11 cellular contexts compared by ENCODE assay signal in genomic region chr3:196499061-196499460, GRCh38. TPM values are rescaled to one million over a fixed set of nuclear protein-coding genes. Genes with fewer than 3 reads are reported as not detected.
DNase-seq lines count a peak whose midpoint lies in the region; ATAC-seq and TF ChIP-seq lines count a peak whose summit lies in the region.
"Had no signal": no experiment of that assay in that cellular context is flagged by ENCODE, and none has a peak within 500 bp of the region (broad histone marks: within the 10 kb centered on the region; RNA-seq: fewer than 3 reads in every experiment).

No MANE protein-coding gene starts in this region.

- H3K4me3 ChIP-seq in DND-41 (ENCODE audit: low read depth in 1 of 2, low read length in 2 of 2) = peak overlapping the region in 1 of 2 experiments; percentile 82; a peak in 2 of 4 replicates
- H3K4me3 ChIP-seq in Karpas-422 (ENCODE audit: low read length) = peak overlapping the region; percentile 84; the same call in 1 of the 2 replicates
- no peak overlapping the region for H3K4me3 ChIP-seq in upper lobe of left lung

- ATAC-seq in DND-41 (ENCODE audit: insufficient read depth, low read depth) (no peak), HG02840 (IDR thresholded peaks at IDR 0.05; ENCODE audit: low FRiP score, unreplicated experiment) (no peak), upper lobe of left lung (ENCODE audit: low FRiP score in 2 of 2) (no peak), GM18867 (IDR thresholded peaks at IDR 0.05; ENCODE audit: unreplicated experiment) (no peak), GM19351 (IDR thresholded peaks at IDR 0.05; ENCODE audit: unreplicated experiment) (no peak)
- no peak for ATAC-seq in central memory CD8-positive, alpha-beta T cell (replicated peaks; ENCODE audit: extremely low read depth, poor library complexity, severe bottlenecking)

- H3K9me3 ChIP-seq in DND-41 (ENCODE audit: insufficient read depth, low read length, severe bottlenecking) = no peaks in the 10 kb centered on the region
- no peaks in the 10 kb centered on the region for H3K9me3 ChIP-seq in Karpas-422 (ENCODE audit: low read length)
- H3K9me3 ChIP-seq in upper lobe of left lung = no peaks in the 10 kb centered on the region

- DNase-seq in DND-41 (no peak), Karpas-422 (no peak), upper lobe of left lung (no peak)
- no peak for DNase-seq in central memory CD8-positive, alpha-beta T cell (ENCODE audit: low spot score in 2 of 2)
- DNase-seq: NCI-H510A, WERI-Rb-1 had no signal

- no peak overlapping the region for H3K27ac Mint-ChIP-seq in central memory CD8-positive, alpha-beta T cell (ENCODE audit: low read depth)
- H3K27ac Mint-ChIP-seq in nephron = peak overlapping the region in 1 of 3 experiments; percentile 69

- TF ChIP-seq EP300 in upper lobe of left lung (IDR thresholded peaks at IDR 0.05) = no peak

- no peaks in the 10 kb centered on the region for H3K27me3 Mint-ChIP-seq in central memory CD8-positive, alpha-beta T cell
- H3K27me3 Mint-ChIP-seq in nephron (ENCODE audit: low read depth) = no peaks in the 10 kb centered on the region

- TF ChIP-seq CTCF in DND-41 (IDR thresholded peaks at IDR 0.05; ENCODE audit: borderline replicate concordance, extremely low read depth, low read length, poor library complexity, severe bottlenecking) (no peak), nephron (IDR thresholded peaks at IDR 0.05; ENCODE audit: unreplicated experiment in 3 of 3) (no peak), upper lobe of left lung (IDR thresholded peaks at IDR 0.05) (no peak)

- H3K9ac ChIP-seq in DND-41 (ENCODE audit: low read depth, low read length) (peak overlapping the region; percentile 78), Karpas-422 (ENCODE audit: low read length) (no peak overlapping the region)

- no peaks in the 10 kb centered on the region for H3K9me2 ChIP-seq in Karpas-422 (replicated peaks; ENCODE audit: insufficient read depth, low read length)

- H3K79me2 ChIP-seq in DND-41 (ENCODE audit: insufficient read depth, low read length) = peaks cover 93% of the 10 kb centered on the region
- H3K79me2 ChIP-seq in Karpas-422 (ENCODE audit: low read length) = peaks cover 92% of the 10 kb centered on the region

- H3K4me3 Mint-ChIP-seq in central memory CD8-positive, alpha-beta T cell = peak overlapping the region; percentile 97
- peak overlapping the region; percentile 99 for H3K4me3 Mint-ChIP-seq in nephron

- 91 to 94% methylated on average over 5 of the region's 5 CpGs for WGBS in upper lobe of left lung, 2 donors

- H3K4me2 ChIP-seq in DND-41 (ENCODE audit: insufficient read depth, low read length) = peak overlapping the region; percentile 81
- H3K4me2 ChIP-seq in Karpas-422 (ENCODE audit: low read depth, low read length, poor library complexity, severe bottlenecking) = peak overlapping the region; percentile 96

- no peak overlapping the region for H2AFZ ChIP-seq in DND-41 (ENCODE audit: low read depth, low read length)
- H2AFZ ChIP-seq in Karpas-422 (ENCODE audit: low read length) = no peak overlapping the region

- H3K27me3 ChIP-seq in DND-41 (ENCODE audit: insufficient read depth, low read length, poor library complexity) (no peaks in the 10 kb centered on the region), Karpas-422 (ENCODE audit: low read length) (no peaks in the 10 kb centered on the region), upper lobe of left lung (no peaks in the 10 kb centered on the region)

- H3K27ac ChIP-seq in DND-41 (ENCODE audit: low read length) (peak overlapping the region; percentile 39), Karpas-422 (ENCODE audit: low read length) (peak overlapping the region; percentile 92), upper lobe of left lung (peak overlapping the region in 1 of 4 donors; percentile 93)
- H3K27ac ChIP-seq: HL-60, WERI-Rb-1 had no signal

- peaks cover 31% of the 10 kb centered on the region for H3K36me3 Mint-ChIP-seq in central memory CD8-positive, alpha-beta T cell (ENCODE audit: insufficient read depth)
- H3K36me3 Mint-ChIP-seq in nephron (ENCODE audit: low read depth) = peaks cover 29% of the 10 kb centered on the region

- no peaks in the 10 kb centered on the region for H3K9me3 Mint-ChIP-seq in central memory CD8-positive, alpha-beta T cell
- H3K9me3 Mint-ChIP-seq in nephron = no peaks in the 10 kb centered on the region

- H3K4me1 ChIP-seq in DND-41 (ENCODE audit: insufficient read depth, low read length) = peaks cover 30% of the 10 kb centered on the region
- peaks cover 43% of the 10 kb centered on the region for H3K4me1 ChIP-seq in Karpas-422 (ENCODE audit: low read length)
- H3K4me1 ChIP-seq in upper lobe of left lung = peaks cover 11 to 37% (median 17%) of the 10 kb centered on the region in 4 donors

- H4K20me1 ChIP-seq in DND-41 (ENCODE audit: insufficient read depth, low read length) = peaks cover 75% of the 10 kb centered on the region
- H4K20me1 ChIP-seq in Karpas-422 (ENCODE audit: insufficient read depth, low read depth, low read length) = peaks cover 40% of the 10 kb centered on the region

- H3K4me1 Mint-ChIP-seq in central memory CD8-positive, alpha-beta T cell = peaks cover 62% of the 10 kb centered on the region
- peaks cover 27% of the 10 kb centered on the region for H3K4me1 Mint-ChIP-seq in nephron

- H3K36me3 ChIP-seq in DND-41 (ENCODE audit: insufficient read depth, low read length) = peaks cover 54% of the 10 kb centered on the region
- peaks cover 50% of the 10 kb centered on the region for H3K36me3 ChIP-seq in Karpas-422 (ENCODE audit: insufficient read depth, low read length)
- peaks cover 0 to 3% (median 2%) of the 10 kb centered on the region in 4 donors for H3K36me3 ChIP-seq in upper lobe of left lung

- no peak for TF ChIP-seq POLR2A in upper lobe of left lung (IDR thresholded peaks at IDR 0.05)

RNA-seq across cellular contexts. Expression of gene RNF168, which starts 4.5 kb away (rescaled TPM):
- 35.4 and 42.8 TPM in 2 replicates for total RNA-seq in Karpas-422 (2014; rRNA removed; shearing (Covaris generic); ENCODE audit: low replicate concordance)
- 10 to 100 TPM; 22.2 to 33.5 (median 26.6) TPM for total RNA-seq in upper lobe of left lung

RNA-seq across cellular contexts. Expression of gene SMCO1, which starts 16.1 kb away (rescaled TPM):
- not detected in 2 replicates for total RNA-seq in Karpas-422 (2014; rRNA removed; shearing (Covaris generic); ENCODE audit: low replicate concordance)
- total RNA-seq in upper lobe of left lung = not detected
